In genomic region chr1:111164151-111164550, GRCh38 we compare ENCODE assay signal across 18 cellular contexts. TPM values are rescaled to one million over a fixed set of nuclear protein-coding genes. Genes with fewer than 3 reads are reported as not detected.
DNase-seq lines count a peak whose midpoint lies in the region; ATAC-seq, FAIRE-seq and TF ChIP-seq lines count a peak whose summit lies in the region.
"Had no signal": no experiment of that assay in that cellular context is flagged by ENCODE, and none has a peak within 500 bp of the region (broad histone marks: within the 10 kb centered on the region; RNA-seq: fewer than 3 reads in every experiment).

No MANE protein-coding gene starts in this region.

- POLR2A ChIA-PET in CD8-positive, alpha-beta T cell (lab: Charles Lee): no interaction called here

- H3K79me2 ChIP-seq in keratinocyte (ENCODE audit: control insufficient read depth, insufficient read depth, low read length): peaks cover 6% of the 10 kb centered on the region

- FAIRE-seq in bronchial epithelial cell (lab: Jason Lieb, UNC) (no peak), keratinocyte (lab: Jason Lieb, UNC) (peak; percentile 81)
- FAIRE-seq: A549 had no signal

- ATAC-seq in CD8-positive, alpha-beta T cell: no peak
- ATAC-seq in HG02610 (IDR thresholded peaks at IDR 0.05; ENCODE audit: unreplicated experiment): no peak
- ATAC-seq: A549 had no signal

- H3K36me3 Mint-ChIP-seq in CD8-positive, alpha-beta T cell: peaks cover 59% of the 10 kb centered on the region

- H3K9ac ChIP-seq in keratinocyte (ENCODE audit: control insufficient read depth, extremely low read depth, insufficient read depth, low read length): no peak overlapping the region
- H3K9ac ChIP-seq: BLaER1 treated with 17β-estradiol and CSF1 and Interleukin-3, amounts not matched to agents 10 nM and 100 nM had no signal

- H3K9me1 ChIP-seq in keratinocyte (ENCODE audit: control insufficient read depth, extremely low read depth, insufficient read depth, low read length): no peaks in the 10 kb centered on the region

- peak overlapping the region; percentile 69 for H3K27ac Mint-ChIP-seq in CD8-positive, alpha-beta T cell

- intact Hi-C loops in CD8-positive, alpha-beta T cell (cut with DNase I, micrococcal nuclease): no loop called here
- intact Hi-C loops in spleen (cut with DNase I; ENCODE audit: low total_unique reads): no loop called here
- intact Hi-C loops in sigmoid colon (cut with DNase I): no loop called here

- H4K20me1 ChIP-seq in keratinocyte (ENCODE audit: control insufficient read depth, extremely low read depth, insufficient read depth, low read length): no peaks in the 10 kb centered on the region

- no peaks in the 10 kb centered on the region for H3K27me3 Mint-ChIP-seq in CD8-positive, alpha-beta T cell (ENCODE audit: low read depth)
- H3K27me3 Mint-ChIP-seq: CD8-positive, alpha-beta memory T cell had no signal

- no peak overlapping the region for H3K4me2 ChIP-seq in keratinocyte (ENCODE audit: control insufficient read depth, extremely low read depth, insufficient read depth, low read depth, low read length)
- H3K4me2 ChIP-seq: A549; BLaER1 treated with 17β-estradiol and CSF1 and Interleukin-3, amounts not matched to agents 10 nM and 100 nM had no signal

- no peak for DNase-seq in CD8-positive, alpha-beta T cell
- DNase-seq in NCI-H2171 treated with DMSO at 0.1 percent for 48 hours (lab: John Stamatoyannopoulos, UW) (peak; percentile 14), bronchial epithelial cell (ENCODE audit: low read depth) (peak; percentile 38), keratinocyte (ENCODE audit: low read depth, low spot score) (no peak), spleen (no peak), sigmoid colon (no peak)
- DNase-seq: CD8-positive, alpha-beta memory T cell; DMS53; KG1; MV-4-11; NCI-H1417 treated with DMSO at 0.1 percent for 48 hours; NCI-H2029; NK-92 treated with Interleukin-12 subunit alpha and Interleukin-12 subunit beta, amount 100 ng/mL, for 24 hours; Right ventricle myocardium superior had no signal

- no peak for TF ChIP-seq CTCF in CD8-positive, alpha-beta T cell (IDR thresholded peaks at IDR 0.05)
- TF ChIP-seq CTCF in bronchial epithelial cell (IDR thresholded peaks at IDR 0.05; ENCODE audit: insufficient read depth, low read length, severe bottlenecking) (no peak), keratinocyte (optimal IDR thresholded peaks at IDR 0.05 in 1 of 3, IDR thresholded peaks at IDR 0.05 in 1 of 3, conservative IDR thresholded peaks at IDR 0.05 in 1 of 3; ENCODE audit: extremely low read depth in 1 of 3, insufficient read depth in 2 of 3, low read length in 3 of 3) (no peak), spleen (IDR thresholded peaks at IDR 0.05 in 8 of 11, conservative IDR thresholded peaks at IDR 0.05 in 3 of 11) (no peak), sigmoid colon (IDR thresholded peaks at IDR 0.05) (no peak)

- no peak overlapping the region for H3K4me3 ChIP-seq in CD8-positive, alpha-beta T cell (ENCODE audit: low read depth, low read length)
- H3K4me3 ChIP-seq in bronchial epithelial cell (ENCODE audit: low read depth, low read length) (no peak overlapping the region), keratinocyte (ENCODE audit: control insufficient read depth in 2 of 3, extremely low read depth in 1 of 3, insufficient read depth in 2 of 3, low read depth in 1 of 3, low read length in 3 of 3) (no peak overlapping the region), spleen (no peak overlapping the region), sigmoid colon (no peak overlapping the region)
- H3K4me3 ChIP-seq: A549; BLaER1 treated with 17β-estradiol and CSF1 and Interleukin-3, amounts not matched to agents 10 nM and 100 nM; SK-N-MC had no signal

- CTCF ChIA-PET in CD8-positive, alpha-beta T cell (lab: Charles Lee): interaction anchor here (1.6 kb wide), 1 partner anchor 62 kb away, joined by 5 read pairs; no protein-coding TSS in a partner anchor

- no peaks in the 10 kb centered on the region for H3K9me3 ChIP-seq in CD8-positive, alpha-beta T cell (ENCODE audit: low read length)
- H3K9me3 ChIP-seq in keratinocyte (ENCODE audit: control insufficient read depth, low read depth, low read length) (no peaks in the 10 kb centered on the region), spleen (no peaks in the 10 kb centered on the region), sigmoid colon (no peaks in the 10 kb centered on the region)
- H3K9me3 ChIP-seq: A549; BLaER1 treated with 17β-estradiol and CSF1 and Interleukin-3, amounts not matched to agents 10 nM and 100 nM had no signal

- no peaks in the 10 kb centered on the region for H3K27me3 ChIP-seq in CD8-positive, alpha-beta T cell (ENCODE audit: insufficient read depth, low read length)
- H3K27me3 ChIP-seq in bronchial epithelial cell (ENCODE audit: control insufficient read depth, insufficient read depth, low read length) (no peaks in the 10 kb centered on the region), keratinocyte (ENCODE audit: control insufficient read depth, extremely low read depth, insufficient read depth, low read length) (no peaks in the 10 kb centered on the region), spleen (replicated peaks in 1 of 7) (no peaks in the 10 kb centered on the region), sigmoid colon (no peaks in the 10 kb centered on the region)
- H3K27me3 ChIP-seq: BLaER1 treated with 17β-estradiol and CSF1 and Interleukin-3, amounts not matched to agents 10 nM and 100 nM had no signal

- no peaks in the 10 kb centered on the region for H3K9me3 Mint-ChIP-seq in CD8-positive, alpha-beta T cell
- H3K9me3 Mint-ChIP-seq: CD8-positive, alpha-beta memory T cell had no signal

- peaks cover 5% of the 10 kb centered on the region for H3K4me1 ChIP-seq in CD8-positive, alpha-beta T cell (ENCODE audit: insufficient read depth, low read length)
- H3K4me1 ChIP-seq in keratinocyte (ENCODE audit: control insufficient read depth, extremely low read depth, insufficient read depth, low read length): peaks cover 5% of the 10 kb centered on the region
- H3K4me1 ChIP-seq in spleen: peaks cover 12 to 91% (median 58%) of the 10 kb centered on the region in 6 donors
- H3K4me1 ChIP-seq in sigmoid colon: no peaks in the 10 kb centered on the region
- H3K4me1 ChIP-seq: A549 had no signal

- dilution Hi-C loops in keratinocyte (cut with MboI; ENCODE audit: extremely low pct_ligation_motif_present, low sequenced_read_pairs): no loop called here

- H3K36me3 ChIP-seq in CD8-positive, alpha-beta T cell (ENCODE audit: insufficient read depth, low read length): peaks cover 17% of the 10 kb centered on the region
- H3K36me3 ChIP-seq in bronchial epithelial cell (ENCODE audit: control insufficient read depth, insufficient read depth, low read length) (peaks cover 1% of the 10 kb centered on the region), keratinocyte (ENCODE audit: control insufficient read depth in 2 of 2, extremely low read depth in 1 of 2, insufficient read depth in 2 of 2, low read length in 2 of 2) (peaks cover 4 to 13% of the 10 kb centered on the region in 2 experiments), spleen (peaks cover 0 to 95% (median 41%) of the 10 kb centered on the region in 6 donors), sigmoid colon (peaks cover 6 to 63% (median 13%) of the 10 kb centered on the region in 4 donors)

- H3K4me3 Mint-ChIP-seq in CD8-positive, alpha-beta T cell: no peak overlapping the region
- H3K4me3 Mint-ChIP-seq: CD8-positive, alpha-beta memory T cell had no signal

- H3K4me1 Mint-ChIP-seq in CD8-positive, alpha-beta T cell (ENCODE audit: low read depth): peaks cover 27% of the 10 kb centered on the region

- no peak overlapping the region for H3K27ac ChIP-seq in CD8-positive, alpha-beta T cell (ENCODE audit: low read depth, low read length)
- no peak overlapping the region for H3K27ac ChIP-seq in keratinocyte (ENCODE audit: control insufficient read depth, insufficient read depth, low read length)
- peak overlapping the region in 3 of 8 donors; percentile 9 to 43 (median 10) for H3K27ac ChIP-seq in spleen
- no peak overlapping the region for H3K27ac ChIP-seq in sigmoid colon
- H3K27ac ChIP-seq: A549; BLaER1 treated with 17β-estradiol and CSF1 and Interleukin-3, amounts not matched to agents 10 nM and 100 nM; SK-N-MC had no signal

- TF ChIP-seq POLR2A in spleen (IDR thresholded peaks at IDR 0.05) (no peak), sigmoid colon (IDR thresholded peaks at IDR 0.05) (no peak)

- 89 to 98% (median 98%) methylated on average over 2 of the region's 2 CpGs for WGBS in spleen, 5 donors
- 95 to 99% methylated on average over 2 of the region's 2 CpGs for WGBS in sigmoid colon, 2 donors

- TF ChIP-seq EP300 in sigmoid colon (IDR thresholded peaks at IDR 0.05): no peak

- no peak overlapping the region for H2AFZ ChIP-seq in keratinocyte (ENCODE audit: control insufficient read depth, low read length)

RNA-seq across cellular contexts. Expression of gene CEPT1, which starts 24.1 kb away (rescaled TPM):
- 10 to 100 TPM; 21.5 to 22.9 TPM for total RNA-seq in CD8-positive, alpha-beta T cell
- 45.6 and 49.5 TPM in 2 replicates for total RNA-seq in bronchial epithelial cell
- 27.3 to 65.2 TPM (median 50.0 TPM) in 3 replicates for polyA plus RNA-seq in keratinocyte
- polyA plus RNA-seq in keratinocyte (2011; ENCODE audit: low read depth): 14.9 TPM
- polyA plus RNA-seq in keratinocyte (2011; cell fraction: cytosol; rRNA removed): 11.8 and 26.0 TPM in 2 replicates
- polyA plus RNA-seq in keratinocyte (2011; cell fraction: nucleus; rRNA removed): 71.3 and 90.5 TPM in 2 replicates
- 21.4 and 50.2 TPM in 2 replicates for polyA plus RNA-seq in keratinocyte (2012; ENCODE audit: low replicate concordance)
- 15.0 to 75.6 TPM (median 50.3 TPM) in 3 replicates for polyA minus RNA-seq in keratinocyte
- polyA minus RNA-seq in keratinocyte (2011; cell fraction: cytosol; rRNA and poly(A)+ RNA removed): 21.5 TPM
- 50.6 and 101 TPM in 2 replicates for polyA minus RNA-seq in keratinocyte (2011; cell fraction: nucleus; rRNA and poly(A)+ RNA removed)
- 100 to 1,000 TPM in 4 of 7 donors, 10 to 100 TPM in 3; 90.9 to 140 (median 105) TPM for total RNA-seq in spleen
- 10 to 100 TPM; 61.1 to 69.2 (median 65.4) TPM for polyA plus RNA-seq in spleen
- 10 to 100 TPM; 23.8 to 41.0 (median 30.6) TPM for total RNA-seq in sigmoid colon
- polyA plus RNA-seq in sigmoid colon: 10 to 100 TPM in 1 of 3 donors, 1 to 10 TPM in 2; 7.2 to 29.5 (median 7.2) TPM

RNA-seq across cellular contexts. Expression of gene DRAM2, which starts 24.3 kb away (rescaled TPM):
- total RNA-seq in CD8-positive, alpha-beta T cell: 10 to 100 TPM; 25.5 to 27.1 TPM
- total RNA-seq in bronchial epithelial cell: 81.3 and 93.7 TPM in 2 replicates
- polyA plus RNA-seq in keratinocyte: 50.7 to 118 TPM (median 117 TPM) in 3 replicates
- polyA plus RNA-seq in keratinocyte (2011; ENCODE audit: low read depth): 110 TPM
- polyA plus RNA-seq in keratinocyte (2011; cell fraction: cytosol; rRNA removed): 55.8 and 128 TPM in 2 replicates
- 79.3 and 102 TPM in 2 replicates for polyA plus RNA-seq in keratinocyte (2011; cell fraction: nucleus; rRNA removed)
- polyA plus RNA-seq in keratinocyte (2012; ENCODE audit: low replicate concordance): 39.6 and 98.0 TPM in 2 replicates
- polyA minus RNA-seq in keratinocyte: 24.9 to 73.2 TPM (median 69.4 TPM) in 3 replicates
- 21.9 TPM for polyA minus RNA-seq in keratinocyte (2011; cell fraction: cytosol; rRNA and poly(A)+ RNA removed)
- 29.6 and 47.8 TPM in 2 replicates for polyA minus RNA-seq in keratinocyte (2011; cell fraction: nucleus; rRNA and poly(A)+ RNA removed)
- total RNA-seq in spleen: 100 to 1,000 TPM in 3 of 7 donors, 10 to 100 TPM in 4; 64.0 to 188 (median 81.0) TPM
- 100 to 1,000 TPM in 2 of 3 donors, 10 to 100 TPM in 1; 90.5 to 130 (median 105) TPM for polyA plus RNA-seq in spleen
- total RNA-seq in sigmoid colon: 10 to 100 TPM; 47.6 to 69.6 (median 54.5) TPM
- 10 to 100 TPM; 27.0 to 58.4 (median 44.9) TPM for polyA plus RNA-seq in sigmoid colon

RNA-seq across cellular contexts. Expression of gene DENND2D, which starts 36.3 kb away (rescaled TPM):
- 10 to 100 TPM; 50.5 to 50.8 TPM for total RNA-seq in CD8-positive, alpha-beta T cell
- total RNA-seq in bronchial epithelial cell (23.7 and 24.3 TPM in 2 replicates), spleen (100 to 1,000 TPM; 127 to 182 (median 153) TPM), sigmoid colon (1 to 10 TPM; 2.3 to 5.9 (median 4.8) TPM)
- polyA plus RNA-seq in keratinocyte (5.3 to 8.9 TPM (median 7.8 TPM) in 3 replicates), spleen (100 to 1,000 TPM in 2 of 3 donors, 10 to 100 TPM in 1; 90.3 to 106 (median 101) TPM), sigmoid colon (10 to 100 TPM; 34.2 to 77.0 (median 46.5) TPM)
- 15.2 TPM for polyA plus RNA-seq in keratinocyte (2011; ENCODE audit: low read depth)
- 6.5 and 10.1 TPM in 2 replicates for polyA plus RNA-seq in keratinocyte (2011; cell fraction: cytosol; rRNA removed)
- 5.8 and 8.6 TPM in 2 replicates for polyA plus RNA-seq in keratinocyte (2011; cell fraction: nucleus; rRNA removed)
- 4.9 and 20.1 TPM in 2 replicates for polyA plus RNA-seq in keratinocyte (2012; ENCODE audit: low replicate concordance)
- 5.1 to 8.4 TPM (median 7.4 TPM) in 3 replicates for polyA minus RNA-seq in keratinocyte
- 4.2 TPM for polyA minus RNA-seq in keratinocyte (2011; cell fraction: cytosol; rRNA and poly(A)+ RNA removed)
- 2.5 and 4.0 TPM in 2 replicates for polyA minus RNA-seq in keratinocyte (2011; cell fraction: nucleus; rRNA and poly(A)+ RNA removed)

Comparison
In these comparisons a context has a peak if more than half of its experiments do, and no peak if none do; other contexts are left out.
1. DNase-seq: peak in NCI-H2171 treated with DMSO at 0.1 percent for 48 hours (single experiment) and bronchial epithelial cell (single experiment); none in CD8-positive, alpha-beta T cell (0 of 7), keratinocyte (single experiment), spleen (single experiment) and sigmoid colon (single experiment).